Comparison of ENCODE assay signal across 11 cellular contexts in the genomic region with DNA sequence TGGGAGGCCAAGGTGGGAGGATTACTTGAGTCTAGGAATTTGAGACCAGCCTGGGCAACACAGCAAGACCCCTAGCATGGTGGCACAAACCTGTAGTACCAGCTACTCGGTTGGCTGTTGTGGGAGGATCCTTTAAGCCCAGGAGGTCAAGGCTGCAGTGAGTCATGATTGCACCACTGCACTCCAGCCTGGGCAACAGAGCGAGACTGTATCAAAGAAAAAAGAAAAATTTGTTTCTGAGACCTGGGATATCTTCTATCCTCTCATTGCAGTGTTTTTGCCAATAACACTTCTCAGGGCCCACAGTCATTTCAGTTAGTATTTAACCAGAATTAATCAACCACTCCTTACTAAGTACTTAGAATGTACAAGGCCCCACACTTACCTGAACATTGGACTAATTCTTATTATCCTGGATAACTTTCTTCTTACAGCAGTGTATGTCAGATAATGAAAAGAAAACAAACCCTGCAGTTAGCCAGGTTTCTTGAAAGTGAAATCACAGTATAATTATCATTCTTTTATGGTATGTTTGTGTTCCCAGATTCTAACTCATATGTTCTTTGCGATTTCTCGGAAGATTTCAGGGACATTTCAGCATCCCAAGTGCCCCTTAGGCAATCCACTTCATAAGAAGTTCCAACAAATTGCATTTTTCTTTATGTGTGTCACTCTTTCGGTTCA.
DNase-seq lines count a peak whose midpoint lies in the region; ATAC-seq and TF ChIP-seq lines count a peak whose summit lies in the region.
"Had no signal": no experiment of that assay in that cellular context is flagged by ENCODE, and none has a peak within 500 bp of the region (broad histone marks: within the 10 kb centered on the region; RNA-seq: fewer than 3 reads in every experiment).

No MANE protein-coding gene starts in this region.

- H3K4me1 ChIP-seq in breast epithelium (no peaks in the 10 kb centered on the region), transverse colon (peaks cover 0 to 12% (median 4%) of the 10 kb centered on the region in 4 donors)

- H3K27me3 Mint-ChIP-seq in HFFc6 (ENCODE audit: insufficient read depth), result peaks cover 2% of the 10 kb centered on the region; the same call in 1 of the 2 replicates
- H3K27me3 Mint-ChIP-seq in activated CD4-positive, alpha-beta memory T cell treated with anti-CD3 and anti-CD28 coated beads, Interleukin-2, amount 10 ng/mL, durations not matched to agents 7 days and 5 days, result no peaks in the 10 kb centered on the region
- H3K27me3 Mint-ChIP-seq: activated naive CD4-positive, alpha-beta T cell treated with anti-CD3 and anti-CD28 coated beads, Interleukin-2, amount 10 ng/mL, durations not matched to agents 7 days and 5 days had no signal

- H3K36me3 Mint-ChIP-seq in HFFc6 (ENCODE audit: low read depth), result peaks cover 5% of the 10 kb centered on the region; the same call in 1 of the 2 replicates
- H3K36me3 Mint-ChIP-seq in activated CD4-positive, alpha-beta memory T cell treated with anti-CD3 and anti-CD28 coated beads, Interleukin-2, amount 10 ng/mL, durations not matched to agents 7 days and 5 days (ENCODE audit: low read depth), result peaks cover 2% of the 10 kb centered on the region
- H3K36me3 Mint-ChIP-seq: activated naive CD4-positive, alpha-beta T cell treated with anti-CD3 and anti-CD28 coated beads, Interleukin-2, amount 10 ng/mL, durations not matched to agents 7 days and 5 days had no signal

- DNase-seq in HFFc6, result peak; percentile 79
- DNase-seq in breast epithelium (ENCODE audit: low spot score in 2 of 2), result no peak
- DNase-seq in left lobe of liver (ENCODE audit: low spot score), result no peak
- peak; percentile 45 for DNase-seq in transverse colon
- no peak for DNase-seq in activated CD4-positive, alpha-beta memory T cell treated with anti-CD3 and anti-CD28 coated beads, Interleukin-2, amount 10 ng/mL, durations not matched to agents 7 days and 5 days
- DNase-seq: activated naive CD4-positive, alpha-beta T cell treated with anti-CD3 and anti-CD28 coated beads, Interleukin-2, amount 10 ng/mL, durations not matched to agents 7 days and 5 days; erythroblast; NCI-H2171 had no signal

- 47 to 49% methylated on average over 4 to 5 of the region's 5 CpGs for WGBS in transverse colon (ENCODE audit: low coverage in 1 of 2), 2 donors

- intact Hi-C loops in breast epithelium (cut with DNase I; ENCODE audit: low total_unique reads), result no loop called here
- intact Hi-C loops in transverse colon (cut with DNase I; ENCODE audit: low total_unique reads), result no loop called here

- TF ChIP-seq POLR2A in breast epithelium (IDR thresholded peaks at IDR 0.05), result no peak
- TF ChIP-seq POLR2A in transverse colon (IDR thresholded peaks at IDR 0.05), result no peak

- peak overlapping the region; percentile 9 to 44 for H3K27ac ChIP-seq in breast epithelium
- H3K27ac ChIP-seq in transverse colon, result peak overlapping the region; percentile 23 to 61 (median 50)

- no peak for TF ChIP-seq EP300 in transverse colon (IDR thresholded peaks at IDR 0.05; ENCODE audit: low read depth)

- H3K4me3 ChIP-seq in breast epithelium (no peak overlapping the region), transverse colon (no peak overlapping the region)

- peaks cover 17% of the 10 kb centered on the region for H3K4me1 Mint-ChIP-seq in HFFc6 (ENCODE audit: low read depth)
- no peaks in the 10 kb centered on the region for H3K4me1 Mint-ChIP-seq in activated CD4-positive, alpha-beta memory T cell treated with anti-CD3 and anti-CD28 coated beads, Interleukin-2, amount 10 ng/mL, durations not matched to agents 7 days and 5 days
- H3K4me1 Mint-ChIP-seq: activated naive CD4-positive, alpha-beta T cell treated with anti-CD3 and anti-CD28 coated beads, Interleukin-2, amount 10 ng/mL, durations not matched to agents 7 days and 5 days had no signal

- ATAC-seq in left lobe of liver (peak; percentile 50), GM21360 (IDR thresholded peaks at IDR 0.05; ENCODE audit: unreplicated experiment) (no peak), HG02885 (IDR thresholded peaks at IDR 0.05; ENCODE audit: poor library complexity, unreplicated experiment) (no peak)
- ATAC-seq: activated CD4-positive, CD25-positive, alpha-beta regulatory T cell treated with anti-CD3 and anti-CD28 coated beads, Interleukin-2, amount 50 U/mL, for 24 hours had no signal

- H3K9me3 Mint-ChIP-seq in HFFc6, result no peaks in the 10 kb centered on the region
- no peaks in the 10 kb centered on the region for H3K9me3 Mint-ChIP-seq in activated CD4-positive, alpha-beta memory T cell treated with anti-CD3 and anti-CD28 coated beads, Interleukin-2, amount 10 ng/mL, durations not matched to agents 7 days and 5 days
- H3K9me3 Mint-ChIP-seq: activated naive CD4-positive, alpha-beta T cell treated with anti-CD3 and anti-CD28 coated beads, Interleukin-2, amount 10 ng/mL, durations not matched to agents 7 days and 5 days had no signal

- TF ChIP-seq CTCF in HFFc6 (IDR thresholded peaks at IDR 0.05) (no peak), breast epithelium (IDR thresholded peaks at IDR 0.05) (no peak), transverse colon (IDR thresholded peaks at IDR 0.05) (no peak)

- peak overlapping the region; percentile 86 for H3K27ac Mint-ChIP-seq in HFFc6
- no peak overlapping the region for H3K27ac Mint-ChIP-seq in activated CD4-positive, alpha-beta memory T cell treated with anti-CD3 and anti-CD28 coated beads, Interleukin-2, amount 10 ng/mL, durations not matched to agents 7 days and 5 days
- H3K27ac Mint-ChIP-seq: activated naive CD4-positive, alpha-beta T cell treated with anti-CD3 and anti-CD28 coated beads, Interleukin-2, amount 10 ng/mL, durations not matched to agents 7 days and 5 days had no signal

- POLR2A ChIA-PET in activated CD4-positive, alpha-beta memory T cell treated with anti-CD3 and anti-CD28 coated beads, Interleukin-2, amount 10 ng/mL, durations not matched to agents 7 days and 5 days (lab: Charles Lee), result no interaction called here

- H3K9me3 ChIP-seq in breast epithelium (no peaks in the 10 kb centered on the region), transverse colon (no peaks in the 10 kb centered on the region)

- H3K4me3 Mint-ChIP-seq in HFFc6, result peak overlapping the region; percentile 67
- no peak overlapping the region for H3K4me3 Mint-ChIP-seq in activated CD4-positive, alpha-beta memory T cell treated with anti-CD3 and anti-CD28 coated beads, Interleukin-2, amount 10 ng/mL, durations not matched to agents 7 days and 5 days
- H3K4me3 Mint-ChIP-seq: activated naive CD4-positive, alpha-beta T cell treated with anti-CD3 and anti-CD28 coated beads, Interleukin-2, amount 10 ng/mL, durations not matched to agents 7 days and 5 days had no signal

- H3K27me3 ChIP-seq in breast epithelium, result no peaks in the 10 kb centered on the region
- H3K27me3 ChIP-seq in transverse colon, result no peaks in the 10 kb centered on the region

- H3K36me3 ChIP-seq in breast epithelium (no peaks in the 10 kb centered on the region), transverse colon (no peaks in the 10 kb centered on the region)

- CTCF ChIA-PET in activated CD4-positive, alpha-beta memory T cell treated with anti-CD3 and anti-CD28 coated beads, Interleukin-2, amount 10 ng/mL, durations not matched to agents 7 days and 5 days (lab: Charles Lee), result no interaction called here

- in situ Hi-C loops in transverse colon (cut with MboI; ENCODE audit: low pct_ligation_motif_present in 1 of 4, low pct_unique_long_range_greater_than_20kb in 1 of 4, low sequenced_read_pairs in 3 of 4), result no loop called here

Comparison
In these comparisons a context has a peak if more than half of its experiments do, and no peak if none do; other contexts are left out.
1. DNase-seq: peak in HFFc6 (single experiment) and transverse colon (single experiment); none in breast epithelium (0 of 2), left lobe of liver (single experiment) and activated CD4-positive, alpha-beta memory T cell treated with anti-CD3 and anti-CD28 coated beads, Interleukin-2, amount 10 ng/mL, durations not matched to agents 7 days and 5 days (single experiment).